ENCODE assay signal across 8 cellular contexts in genomic region chr11:62542750-62543567, GRCh38. TPM values are rescaled to one million over a fixed set of nuclear protein-coding genes. Genes with fewer than 3 reads are reported as not detected.
DNase-seq lines count a peak whose midpoint lies in the region; ATAC-seq and TF ChIP-seq lines count a peak whose summit lies in the region.

No MANE protein-coding gene starts in this region.

- H3K4me3 ChIP-seq in duodenal mucosa (ENCODE audit: low read depth in 1 of 2, low read length in 2 of 2): peak overlapping the region; percentile 94 to 96
- H3K4me3 ChIP-seq in lower leg skin (ENCODE audit: low read depth, poor library complexity, severe bottlenecking): peak overlapping the region; percentile 99

- WGBS in lower leg skin, 2 donors: 0 to 4% methylated on average over 23 to 26 of the region's 30 CpGs

- TF ChIP-seq CTCF in lower leg skin (IDR thresholded peaks at IDR 0.05): peak in 1 of 3 donors; percentile 94

- no peak for ATAC-seq in GM19395 (IDR thresholded peaks at IDR 0.05; ENCODE audit: unreplicated experiment)

- H3K9ac ChIP-seq in duodenal mucosa (ENCODE audit: low read depth in 1 of 2, low read length in 2 of 2): peak overlapping the region; percentile 95 to 98

- DNase-seq in CMK (ENCODE audit: low read depth): peak; percentile 73
- DNase-seq in H4 (ENCODE audit: low spot score): peak; percentile 65
- peak; percentile 62 for DNase-seq in NCI-H510A treated with DMSO at 0.1 percent for 48 hours (lab: John Stamatoyannopoulos, UW)
- DNase-seq in activated CD4-positive, alpha-beta T cell treated with anti-CD3 and anti-CD28 coated beads, Interleukin-2, amount 50 U/mL, for 24 hours (ENCODE audit: low read depth in 1 of 2, low spot score in 1 of 2): peak; percentile 59 to 62
- DNase-seq in lower leg skin (ENCODE audit: low spot score in 2 of 2): peak; percentile 83 to 98
- DNase-seq in stimulated activated CD4-positive, alpha-beta T cell treated with anti-CD3 and anti-CD28 coated beads, TNF-alpha, amount 100 ng/mL, for 48 hours (ENCODE audit: low read depth in 3 of 3): peak in 2 of 3 donors; percentile 65 to 76

- no peaks in the 10 kb centered on the region for H3K9me3 ChIP-seq in duodenal mucosa (ENCODE audit: control insufficient read depth in 1 of 2, low read length in 2 of 2)

- H3K36me3 ChIP-seq in duodenal mucosa (ENCODE audit: control insufficient read depth in 1 of 2, insufficient read depth in 2 of 2, low read length in 2 of 2): peaks cover 0 to 6% of the 10 kb centered on the region in 2 donors

- H3K27me3 ChIP-seq in duodenal mucosa (ENCODE audit: control insufficient read depth in 1 of 2, insufficient read depth in 2 of 2, low read length in 2 of 2): no peaks in the 10 kb centered on the region

- peak overlapping the region; percentile 93 for H3K27ac ChIP-seq in duodenal mucosa (ENCODE audit: low read depth, low read length)

- intact Hi-C loops in lower leg skin (cut with DNase I; ENCODE audit: low total_unique reads): loop anchor here (5.0 kb wide), 3 partner anchors 46 to 146 kb away; no protein-coding TSS in a partner anchor

- TF ChIP-seq POLR2A in lower leg skin (IDR thresholded peaks at IDR 0.05): no peak

- H3K4me1 ChIP-seq in duodenal mucosa (ENCODE audit: control insufficient read depth in 1 of 2, insufficient read depth in 2 of 2, low read length in 2 of 2): peaks cover 74 to 86% of the 10 kb centered on the region in 2 donors

RNA-seq across cellular contexts. Expression of gene AHNAK, which starts 3.6 kb away (rescaled TPM):
- total RNA-seq in H4 (2014; rRNA removed; shearing (Covaris generic)): 47.0 and 60.1 TPM in 2 replicates
- total RNA-seq in lower leg skin: 1,000 to 10,000 TPM; 1,345 to 1,611 (median 1,532) TPM

RNA-seq across cellular contexts. Expression of gene EEF1G, which starts 30.7 kb away (rescaled TPM):
- 1,742 and 1,908 TPM in 2 replicates for total RNA-seq in H4 (2014; rRNA removed; shearing (Covaris generic))
- total RNA-seq in lower leg skin: 1,000 to 10,000 TPM; 2,343 to 3,224 (median 2,571) TPM

RNA-seq across cellular contexts. Expression of gene TUT1, which starts 48.4 kb away (rescaled TPM):
- total RNA-seq in H4 (2014; rRNA removed; shearing (Covaris generic)): 2.3 and 5.4 TPM in 2 replicates
- 10 to 100 TPM; 11.0 to 29.8 (median 15.8) TPM for total RNA-seq in lower leg skin

RNA-seq across cellular contexts. Expression of gene MTA2, which starts 58.7 kb away (rescaled TPM):
- 96.1 and 108 TPM in 2 replicates for total RNA-seq in H4 (2014; rRNA removed; shearing (Covaris generic))
- 100 to 1,000 TPM in 2 of 4 donors, 10 to 100 TPM in 2; 91.3 to 139 (median 98.3) TPM for total RNA-seq in lower leg skin

Comparison
In these comparisons a context has a peak if more than half of its experiments do, and no peak if none do; other contexts are left out.
1. RNA of gene AHNAK, which starts 3.6 kb away (total RNA-seq): 1,345 to 1,611 TPM in lower leg skin; 47.0 to 60.1 TPM in H4; every median in the first group is over 10 times any median in the second.
2. Peak in every context shown above with its lines, with median percentiles within 50 percentile points of each other: DNase-seq.